ENCODE assay signal across 2 cellular contexts in the genomic region with DNA sequence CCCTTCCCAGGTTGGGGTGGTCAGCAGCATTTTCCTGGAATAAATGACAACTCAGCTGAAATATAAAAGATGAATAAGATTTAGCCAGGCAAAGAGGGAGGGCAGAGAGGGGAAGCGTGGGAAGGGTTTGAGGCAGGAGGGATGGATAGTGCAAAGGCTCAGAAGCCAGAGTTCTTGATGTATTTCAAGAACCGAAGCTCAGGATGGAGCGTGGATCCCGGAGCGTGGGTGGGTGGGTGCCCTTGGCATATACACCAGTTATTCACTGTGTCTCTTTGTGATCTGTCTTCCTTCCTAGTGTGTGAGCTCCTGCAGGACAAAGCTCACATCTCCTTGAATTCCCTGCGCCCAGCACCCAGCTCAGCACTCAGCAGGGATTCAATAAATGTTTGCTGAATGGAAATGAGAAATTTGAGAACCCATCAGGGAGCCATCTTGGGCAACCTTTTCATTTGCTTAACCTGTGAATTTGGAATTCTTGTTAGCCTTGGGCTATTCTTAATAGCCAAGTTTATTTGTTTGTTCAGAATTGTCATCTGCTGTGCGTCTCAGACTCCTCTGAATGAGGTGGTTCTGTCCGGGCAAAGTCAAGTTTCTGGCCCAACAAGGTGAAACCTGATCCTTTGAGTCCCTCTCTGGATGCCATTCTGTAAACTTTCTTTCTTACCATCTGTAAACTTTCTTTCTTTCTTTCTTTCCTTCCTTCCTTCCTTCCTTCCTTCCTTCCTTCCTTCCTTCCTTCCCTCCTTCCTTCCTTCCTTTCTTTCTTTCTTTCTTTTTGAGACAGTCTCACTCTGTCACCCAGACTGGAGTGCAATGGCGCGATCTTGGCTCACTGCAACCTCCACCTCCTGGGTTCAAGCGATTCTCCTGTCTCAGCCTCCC.
TF ChIP-seq lines count a peak whose summit lies in the region.

No MANE protein-coding gene starts in this region.

TF ChIP-seq in HEK293, 187 proteins besides CTCF, POLR2A, EP300 and RAD21 (continues in another document):
- TF ChIP-seq ZNF140 (tag by site-specific recombination; IDR thresholded peaks at IDR 0.05) (no peak), ZNF366 (tag by site-specific recombination; conservative IDR thresholded peaks at IDR 0.05) (peak; percentile 98), ZNF777 (tag by site-specific recombination; IDR thresholded peaks at IDR 0.05; ENCODE audit: borderline replicate concordance) (no peak), ZFHX2 (tag by site-specific recombination; conservative IDR thresholded peaks at IDR 0.05) (peak; percentile 34; the same call in 1 of the 2 replicates), ZNF16 (tag by site-specific recombination; IDR thresholded peaks at IDR 0.05; ENCODE audit: low read depth) (no peak), ZIC2 (tag by site-specific recombination; IDR thresholded peaks at IDR 0.05) (peak; percentile 69), EGR2 (tag by site-specific recombination; IDR thresholded peaks at IDR 0.05; ENCODE audit: low read depth) (0 out of 2 replicates have a peak, but pooled peaks have one; percentile 35), ZNF629 (tag by site-specific recombination; IDR thresholded peaks at IDR 0.05) (0 out of 2 replicates have a peak, but pooled peaks have one; percentile 8), ZBTB17 (tag by site-specific recombination; IDR thresholded peaks at IDR 0.05) (peak; percentile 63), KLF10 (tag by site-specific recombination; IDR thresholded peaks at IDR 0.05) (no peak), ZNF747 (tag by site-specific recombination; IDR thresholded peaks at IDR 0.05) (no peak), ZNF157 (tag by site-specific recombination; IDR thresholded peaks at IDR 0.05) (no peak)
- TF ChIP-seq, protein P1, sequence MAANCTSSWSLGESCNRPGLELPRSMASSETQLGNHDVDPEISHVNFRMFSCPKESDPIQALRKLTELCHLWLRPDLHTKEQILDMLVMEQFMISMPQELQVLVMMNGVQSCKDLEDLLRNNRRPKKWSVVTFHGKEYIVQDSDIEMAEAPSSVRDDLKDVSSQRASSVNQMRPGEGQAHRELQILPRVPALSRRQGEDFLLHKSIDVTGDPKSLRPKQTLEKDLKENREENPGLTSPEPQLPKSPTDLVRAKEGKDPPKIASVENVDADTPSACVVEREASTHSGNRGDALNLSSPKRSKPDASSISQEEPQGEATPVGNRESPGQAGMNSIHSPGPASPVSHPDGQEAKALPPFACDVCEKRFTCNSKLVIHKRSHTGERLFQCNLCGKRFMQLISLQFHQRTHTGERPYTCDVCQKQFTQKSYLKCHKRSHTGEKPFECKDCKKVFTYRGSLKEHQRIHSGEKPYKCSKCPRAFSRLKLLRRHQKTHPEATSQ (tag by site-specific recombination; IDR thresholded peaks at IDR 0.05) = no peak
- TF ChIP-seq, protein P2, sequence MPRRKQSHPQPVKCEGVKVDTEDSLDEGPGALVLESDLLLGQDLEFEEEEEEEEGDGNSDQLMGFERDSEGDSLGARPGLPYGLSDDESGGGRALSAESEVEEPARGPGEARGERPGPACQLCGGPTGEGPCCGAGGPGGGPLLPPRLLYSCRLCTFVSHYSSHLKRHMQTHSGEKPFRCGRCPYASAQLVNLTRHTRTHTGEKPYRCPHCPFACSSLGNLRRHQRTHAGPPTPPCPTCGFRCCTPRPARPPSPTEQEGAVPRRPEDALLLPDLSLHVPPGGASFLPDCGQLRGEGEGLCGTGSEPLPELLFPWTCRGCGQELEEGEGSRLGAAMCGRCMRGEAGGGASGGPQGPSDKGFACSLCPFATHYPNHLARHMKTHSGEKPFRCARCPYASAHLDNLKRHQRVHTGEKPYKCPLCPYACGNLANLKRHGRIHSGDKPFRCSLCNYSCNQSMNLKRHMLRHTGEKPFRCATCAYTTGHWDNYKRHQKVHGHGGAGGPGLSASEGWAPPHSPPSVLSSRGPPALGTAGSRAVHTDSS (tag by site-specific recombination; IDR thresholded peaks at IDR 0.05) = no peak
- TF ChIP-seq, protein P3, sequence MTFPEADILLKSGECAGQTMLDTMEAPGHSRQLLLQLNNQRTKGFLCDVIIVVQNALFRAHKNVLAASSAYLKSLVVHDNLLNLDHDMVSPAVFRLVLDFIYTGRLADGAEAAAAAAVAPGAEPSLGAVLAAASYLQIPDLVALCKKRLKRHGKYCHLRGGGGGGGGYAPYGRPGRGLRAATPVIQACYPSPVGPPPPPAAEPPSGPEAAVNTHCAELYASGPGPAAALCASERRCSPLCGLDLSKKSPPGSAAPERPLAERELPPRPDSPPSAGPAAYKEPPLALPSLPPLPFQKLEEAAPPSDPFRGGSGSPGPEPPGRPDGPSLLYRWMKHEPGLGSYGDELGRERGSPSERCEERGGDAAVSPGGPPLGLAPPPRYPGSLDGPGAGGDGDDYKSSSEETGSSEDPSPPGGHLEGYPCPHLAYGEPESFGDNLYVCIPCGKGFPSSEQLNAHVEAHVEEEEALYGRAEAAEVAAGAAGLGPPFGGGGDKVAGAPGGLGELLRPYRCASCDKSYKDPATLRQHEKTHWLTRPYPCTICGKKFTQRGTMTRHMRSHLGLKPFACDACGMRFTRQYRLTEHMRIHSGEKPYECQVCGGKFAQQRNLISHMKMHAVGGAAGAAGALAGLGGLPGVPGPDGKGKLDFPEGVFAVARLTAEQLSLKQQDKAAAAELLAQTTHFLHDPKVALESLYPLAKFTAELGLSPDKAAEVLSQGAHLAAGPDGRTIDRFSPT (tag by site-specific recombination; IDR thresholded peaks at IDR 0.05) = 0 out of 2 replicates have a peak, but pooled peaks have one; percentile 39
- TF ChIP-seq, protein P4, sequence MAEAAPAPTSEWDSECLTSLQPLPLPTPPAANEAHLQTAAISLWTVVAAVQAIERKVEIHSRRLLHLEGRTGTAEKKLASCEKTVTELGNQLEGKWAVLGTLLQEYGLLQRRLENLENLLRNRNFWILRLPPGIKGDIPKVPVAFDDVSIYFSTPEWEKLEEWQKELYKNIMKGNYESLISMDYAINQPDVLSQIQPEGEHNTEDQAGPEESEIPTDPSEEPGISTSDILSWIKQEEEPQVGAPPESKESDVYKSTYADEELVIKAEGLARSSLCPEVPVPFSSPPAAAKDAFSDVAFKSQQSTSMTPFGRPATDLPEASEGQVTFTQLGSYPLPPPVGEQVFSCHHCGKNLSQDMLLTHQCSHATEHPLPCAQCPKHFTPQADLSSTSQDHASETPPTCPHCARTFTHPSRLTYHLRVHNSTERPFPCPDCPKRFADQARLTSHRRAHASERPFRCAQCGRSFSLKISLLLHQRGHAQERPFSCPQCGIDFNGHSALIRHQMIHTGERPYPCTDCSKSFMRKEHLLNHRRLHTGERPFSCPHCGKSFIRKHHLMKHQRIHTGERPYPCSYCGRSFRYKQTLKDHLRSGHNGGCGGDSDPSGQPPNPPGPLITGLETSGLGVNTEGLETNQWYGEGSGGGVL (tag by site-specific recombination; IDR thresholded peaks at IDR 0.05) = no peak

TF ChIP-seq in HepG2, 621 proteins besides CTCF, POLR2A, EP300 and RAD21:
- TF ChIP-seq, protein P5, sequence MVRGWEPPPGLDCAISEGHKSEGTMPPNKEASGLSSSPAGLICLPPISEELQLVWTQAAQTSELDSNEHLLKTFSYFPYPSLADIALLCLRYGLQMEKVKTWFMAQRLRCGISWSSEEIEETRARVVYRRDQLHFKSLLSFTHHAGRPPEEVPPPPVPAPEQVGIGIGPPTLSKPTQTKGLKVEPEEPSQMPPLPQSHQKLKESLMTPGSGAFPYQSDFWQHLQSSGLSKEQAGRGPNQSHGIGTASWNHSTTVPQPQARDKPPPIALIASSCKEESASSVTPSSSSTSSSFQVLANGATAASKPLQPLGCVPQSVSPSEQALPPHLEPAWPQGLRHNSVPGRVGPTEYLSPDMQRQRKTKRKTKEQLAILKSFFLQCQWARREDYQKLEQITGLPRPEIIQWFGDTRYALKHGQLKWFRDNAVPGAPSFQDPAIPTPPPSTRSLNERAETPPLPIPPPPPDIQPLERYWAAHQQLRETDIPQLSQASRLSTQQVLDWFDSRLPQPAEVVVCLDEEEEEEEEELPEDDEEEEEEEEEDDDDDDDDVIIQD (CRISPR knock-in tag; IDR thresholded peaks at IDR 0.05; ENCODE audit: low read depth) = no peak
- TF ChIP-seq GABPA (IDR thresholded peaks at IDR 0.05; ENCODE audit: low read depth, low read length) = no peak
- TF ChIP-seq GABPA (CRISPR knock-in tag; IDR thresholded peaks at IDR 0.05; ENCODE audit: low read depth) = no peak
- TF ChIP-seq ZNF354B (CRISPR knock-in tag; IDR thresholded peaks at IDR 0.05) = no peak
- TF ChIP-seq ZFP1 (CRISPR knock-in tag; IDR thresholded peaks at IDR 0.05) = no peak
- TF ChIP-seq, protein P6, sequence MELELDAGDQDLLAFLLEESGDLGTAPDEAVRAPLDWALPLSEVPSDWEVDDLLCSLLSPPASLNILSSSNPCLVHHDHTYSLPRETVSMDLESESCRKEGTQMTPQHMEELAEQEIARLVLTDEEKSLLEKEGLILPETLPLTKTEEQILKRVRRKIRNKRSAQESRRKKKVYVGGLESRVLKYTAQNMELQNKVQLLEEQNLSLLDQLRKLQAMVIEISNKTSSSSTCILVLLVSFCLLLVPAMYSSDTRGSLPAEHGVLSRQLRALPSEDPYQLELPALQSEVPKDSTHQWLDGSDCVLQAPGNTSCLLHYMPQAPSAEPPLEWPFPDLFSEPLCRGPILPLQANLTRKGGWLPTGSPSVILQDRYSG (CRISPR knock-in tag; IDR thresholded peaks at IDR 0.05) = no peak
- TF ChIP-seq BHLHE40 (IDR thresholded peaks at IDR 0.05; ENCODE audit: low read length) = no peak
- TF ChIP-seq RARA (CRISPR knock-in tag; IDR thresholded peaks at IDR 0.05) = no peak
- TF ChIP-seq, protein P7, sequence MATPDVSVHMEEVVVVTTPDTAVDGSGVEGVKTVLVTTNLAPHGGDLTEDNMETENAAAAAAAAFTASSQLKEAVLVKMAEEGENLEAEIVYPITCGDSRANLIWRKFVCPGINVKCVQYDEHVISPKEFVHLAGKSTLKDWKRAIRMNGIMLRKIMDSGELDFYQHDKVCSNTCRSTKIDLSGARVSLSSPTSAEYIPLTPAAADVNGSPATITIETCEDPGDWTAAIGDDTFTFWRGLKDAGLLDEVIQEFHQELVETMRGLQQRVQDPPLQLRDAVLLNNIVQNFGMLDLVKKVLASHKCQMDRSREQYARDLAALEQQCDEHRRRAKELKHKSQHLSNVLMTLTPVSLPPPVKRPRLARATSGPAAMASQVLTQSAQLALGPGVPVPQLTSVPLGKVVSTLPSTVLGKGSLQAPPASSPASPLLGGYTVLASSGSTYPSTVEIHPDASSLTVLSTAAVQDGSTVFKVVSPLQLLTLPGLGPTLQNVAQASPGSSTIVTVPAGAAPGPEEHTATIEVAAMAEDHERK (CRISPR knock-in tag; IDR thresholded peaks at IDR 0.05; ENCODE audit: low read depth) = no peak
- no peak for TF ChIP-seq SRSF9 (IDR thresholded peaks at IDR 0.05; ENCODE audit: borderline replicate concordance, insufficient read depth, low read depth, low read length, poor library complexity, severe bottlenecking)
- no peak for TF ChIP-seq ZNF350 (CRISPR knock-in tag; IDR thresholded peaks at IDR 0.05; ENCODE audit: borderline replicate concordance, low read depth)
- TF ChIP-seq, protein P8, sequence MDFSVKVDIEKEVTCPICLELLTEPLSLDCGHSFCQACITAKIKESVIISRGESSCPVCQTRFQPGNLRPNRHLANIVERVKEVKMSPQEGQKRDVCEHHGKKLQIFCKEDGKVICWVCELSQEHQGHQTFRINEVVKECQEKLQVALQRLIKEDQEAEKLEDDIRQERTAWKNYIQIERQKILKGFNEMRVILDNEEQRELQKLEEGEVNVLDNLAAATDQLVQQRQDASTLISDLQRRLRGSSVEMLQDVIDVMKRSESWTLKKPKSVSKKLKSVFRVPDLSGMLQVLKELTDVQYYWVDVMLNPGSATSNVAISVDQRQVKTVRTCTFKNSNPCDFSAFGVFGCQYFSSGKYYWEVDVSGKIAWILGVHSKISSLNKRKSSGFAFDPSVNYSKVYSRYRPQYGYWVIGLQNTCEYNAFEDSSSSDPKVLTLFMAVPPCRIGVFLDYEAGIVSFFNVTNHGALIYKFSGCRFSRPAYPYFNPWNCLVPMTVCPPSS (IDR thresholded peaks at IDR 0.05) = 0 out of 2 replicates have a peak, but pooled peaks have one; percentile 48
- no peak for TF ChIP-seq KLF9 (CRISPR knock-in tag; IDR thresholded peaks at IDR 0.05; ENCODE audit: low read depth)
- TF ChIP-seq, protein P9, sequence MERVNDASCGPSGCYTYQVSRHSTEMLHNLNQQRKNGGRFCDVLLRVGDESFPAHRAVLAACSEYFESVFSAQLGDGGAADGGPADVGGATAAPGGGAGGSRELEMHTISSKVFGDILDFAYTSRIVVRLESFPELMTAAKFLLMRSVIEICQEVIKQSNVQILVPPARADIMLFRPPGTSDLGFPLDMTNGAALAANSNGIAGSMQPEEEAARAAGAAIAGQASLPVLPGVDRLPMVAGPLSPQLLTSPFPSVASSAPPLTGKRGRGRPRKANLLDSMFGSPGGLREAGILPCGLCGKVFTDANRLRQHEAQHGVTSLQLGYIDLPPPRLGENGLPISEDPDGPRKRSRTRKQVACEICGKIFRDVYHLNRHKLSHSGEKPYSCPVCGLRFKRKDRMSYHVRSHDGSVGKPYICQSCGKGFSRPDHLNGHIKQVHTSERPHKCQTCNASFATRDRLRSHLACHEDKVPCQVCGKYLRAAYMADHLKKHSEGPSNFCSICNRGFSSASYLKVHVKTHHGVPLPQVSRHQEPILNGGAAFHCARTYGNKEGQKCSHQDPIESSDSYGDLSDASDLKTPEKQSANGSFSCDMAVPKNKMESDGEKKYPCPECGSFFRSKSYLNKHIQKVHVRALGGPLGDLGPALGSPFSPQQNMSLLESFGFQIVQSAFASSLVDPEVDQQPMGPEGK (CRISPR knock-in tag; IDR thresholded peaks at IDR 0.05) = no peak
- TF ChIP-seq SMAD1 (CRISPR knock-in tag; IDR thresholded peaks at IDR 0.05; ENCODE audit: borderline replicate concordance, low read depth) = no peak
- peak in 1 of 2 experiments; percentile 54; a peak in 2 of 4 replicates for TF ChIP-seq MAFK (conservative IDR thresholded peaks at IDR 0.05 in 1 of 2, IDR thresholded peaks at IDR 0.05 in 1 of 2; ENCODE audit: low read length in 2 of 2)
- no peak for TF ChIP-seq ZNF451 (CRISPR knock-in tag; IDR thresholded peaks at IDR 0.05)
- no peak for TF ChIP-seq ZNF180 (CRISPR knock-in tag; IDR thresholded peaks at IDR 0.05; ENCODE audit: borderline replicate concordance, low read depth)
- TF ChIP-seq, protein P10, sequence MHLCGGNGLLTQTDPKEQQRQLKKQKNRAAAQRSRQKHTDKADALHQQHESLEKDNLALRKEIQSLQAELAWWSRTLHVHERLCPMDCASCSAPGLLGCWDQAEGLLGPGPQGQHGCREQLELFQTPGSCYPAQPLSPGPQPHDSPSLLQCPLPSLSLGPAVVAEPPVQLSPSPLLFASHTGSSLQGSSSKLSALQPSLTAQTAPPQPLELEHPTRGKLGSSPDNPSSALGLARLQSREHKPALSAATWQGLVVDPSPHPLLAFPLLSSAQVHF (CRISPR knock-in tag; IDR thresholded peaks at IDR 0.05) = no peak
- TF ChIP-seq KMT2A (CRISPR knock-in tag; IDR thresholded peaks at IDR 0.05) = no peak
- TF ChIP-seq MAFF (IDR thresholded peaks at IDR 0.05; ENCODE audit: low read depth, low read length) = peak; percentile 30; the same call in 1 of the 2 replicates
